In genomic region chr7:37511852-37512377, GRCh38 we compare ENCODE assay signal across 25 cellular contexts.
"Had no signal": no experiment of that assay in that cellular context is flagged by ENCODE, and none has a peak within 500 bp of the region (broad histone marks: within the 10 kb centered on the region; RNA-seq: fewer than 3 reads in every experiment).

No MANE protein-coding gene starts in this region.

- H3K27ac ChIP-seq: ascending aorta, breast epithelium, cardiac muscle cell, colonic mucosa, epithelial cell of prostate had no signal

- H3K9me3 ChIP-seq: ascending aorta, breast epithelium, colonic mucosa had no signal

- H3K4me1 ChIP-seq: ascending aorta, breast epithelium, colonic mucosa had no signal

- DNase-seq: activated CD4-positive, alpha-beta memory T cell treated with anti-CD3 and anti-CD28 coated beads, Interleukin-2, amount 10 ng/mL, durations not matched to agents 7 days and 5 days; activated CD4-positive, alpha-beta T cell treated with anti-CD3 and anti-CD28 coated beads for 1 hour; activated CD4-positive, alpha-beta T cell treated with anti-CD3 and anti-CD28 coated beads for 4 hours; activated CD4-positive, alpha-beta T cell treated with anti-CD3 and anti-CD28 coated beads, Interleukin-2, amount 10 ng/mL, durations not matched to agents 7 days and 5 days; activated CD4-positive, alpha-beta T cell treated with anti-CD3 and anti-CD28 coated beads, Interleukin-2, amount 50 U/mL, for 4 hours; activated CD8-positive, alpha-beta memory T cell treated with anti-CD3 and anti-CD28 coated beads, Interleukin-2, amount 50 U/mL, for 48 hours; activated effector memory CD4-positive, alpha-beta T cell treated with Interleukin-2 at 50 U/mL for 16 hours; activated gamma-delta T cell treated with Interleukin-2 at 50 U/mL for 16 hours; activated naive CD4-positive, alpha-beta T cell treated with anti-CD3 and anti-CD28 coated beads for 36 hours; activated naive CD8-positive, alpha-beta T cell treated with anti-CD3 and anti-CD28 coated beads, Interleukin-2, amount 10 ng/mL, durations not matched to agents 7 days and 5 days; activated T-cell treated with anti-CD3 and anti-CD28 coated beads for 4 hours; activated T-cell treated with anti-CD3 and anti-CD28 coated beads, Interleukin-2, amount 50 U/mL, for 24 hours; central memory CD4-positive, alpha-beta T cell; cerebellar nuclear complex; colonic mucosa; effector CD8-positive, alpha-beta T cell; foreskin fibroblast; T-helper 2 cell had no signal

- H3K4me3 ChIP-seq: ascending aorta, breast epithelium, cardiac muscle cell, colonic mucosa had no signal

- ATAC-seq: activated naive CD4-positive, alpha-beta T cell treated with anti-CD3 and anti-CD28 coated beads, Interleukin-2, amount 50 U/mL, for 72 hours; activated T-helper 17 cell treated with anti-CD3 and anti-CD28 coated beads, Interleukin-2, amount 50 U/mL, for 72 hours; WTC11 had no signal

- H3K36me3 ChIP-seq: ascending aorta, breast epithelium, cardiac muscle cell, colonic mucosa had no signal

- H3K27me3 ChIP-seq: ascending aorta, cardiac muscle cell, colonic mucosa had no signal
